Comparison of ENCODE assay signal across 24 cellular contexts in the genomic region with DNA sequence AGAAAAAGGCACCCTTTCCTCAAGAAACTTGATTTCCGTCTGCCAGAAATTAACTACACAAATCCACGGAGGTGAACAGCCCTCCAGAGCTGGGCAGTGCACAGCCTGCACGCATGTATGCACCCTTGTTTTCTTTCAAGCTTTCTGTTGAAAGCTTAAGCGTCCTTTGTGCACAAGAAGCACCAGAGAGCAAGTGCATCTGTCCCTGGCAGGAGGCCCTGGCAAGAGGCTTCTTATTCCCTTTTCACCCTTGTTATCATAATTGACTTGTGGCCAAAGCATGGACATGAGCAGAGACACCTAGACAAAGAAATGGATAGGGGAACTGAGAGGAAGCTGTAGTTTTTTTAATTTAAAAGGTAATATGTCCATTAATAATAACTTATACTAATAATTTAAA. TPM values are rescaled to one million over a fixed set of nuclear protein-coding genes. Genes with fewer than 3 reads are reported as not detected.
A peak's percentile ranks its signal among the peaks of the same experiment; 100 is the strongest.
DNase-seq lines count a peak whose midpoint lies in the region; ATAC-seq, FAIRE-seq and TF ChIP-seq lines count a peak whose summit lies in the region.
"Had no signal": no experiment of that assay in that cellular context is flagged by ENCODE, and none has a peak within 500 bp of the region (broad histone marks: within the 10 kb centered on the region; RNA-seq: fewer than 3 reads in every experiment).

No MANE protein-coding gene starts in this region.

- 4% methylated on average over 4 of the region's 4 CpGs for WGBS in HepG2 (ENCODE audit: low lambda C conversion rate)

- no peaks in the 10 kb centered on the region for H3K79me2 ChIP-seq in HepG2 (ENCODE audit: insufficient read depth, low read length)

- H3K9ac ChIP-seq in HepG2 (ENCODE audit: insufficient read depth, low read depth, low read length) = no peak overlapping the region
- H3K9ac ChIP-seq: BLaER1 had no signal

- no peak for FAIRE-seq in HepG2 (lab: Jason Lieb, UNC)
- FAIRE-seq: colon had no signal

- no peak overlapping the region for H2AFZ ChIP-seq in HepG2 (ENCODE audit: low read length)

- no peak overlapping the region for H3K27ac ChIP-seq in HepG2 (ENCODE audit: extremely low read length, insufficient read depth, low read length)
- H3K27ac ChIP-seq: BLaER1, esophagus squamous epithelium, gastroesophageal sphincter, suprapubic skin, vagina had no signal

- BruUV-seq in HepG2 (replicated peaks; lab: Mats Ljungman, UMichigan) = no TSS peak

- POLR2A ChIA-PET in HepG2 (lab: Yijun Ruan, JAX) = no interaction called here

- intact Hi-C loops in HepG2 (cut with micrococcal nuclease; ENCODE audit: unreplicated experiment) = no loop called here

- ATAC-seq in HepG2 (no peak), GM19463 (IDR thresholded peaks at IDR 0.05; ENCODE audit: unreplicated experiment) (no peak)
- ATAC-seq: gastroesophageal sphincter; natural killer cell treated with Interleukin-12 subunit alpha and Interleukin-12 subunit beta and Interleukin-15 and Interleukin-18, amount 100 ng/mL, for 72 hours; Panc1 had no signal

- no peaks in the 10 kb centered on the region for H4K20me1 ChIP-seq in HepG2 (ENCODE audit: insufficient read depth, low read length)
- H4K20me1 ChIP-seq: BLaER1 had no signal

- no peak for TF ChIP-seq EP300 in HepG2 (IDR thresholded peaks at IDR 0.05; ENCODE audit: low read depth in 2 of 2, low read length in 2 of 2)
- TF ChIP-seq EP300 in HepG2 (CRISPR knock-in tag; IDR thresholded peaks at IDR 0.05; ENCODE audit: borderline replicate concordance) = no peak

- peaks cover 4% of the 10 kb centered on the region for H3K36me3 Mint-ChIP-seq in endothelial cell (ENCODE audit: low read depth, unreplicated experiment)
- H3K36me3 Mint-ChIP-seq: natural killer cell treated with Interleukin-12 subunit alpha and Interleukin-12 subunit beta and Interleukin-15 and Interleukin-18, amount 100 ng/mL, for 72 hours had no signal

- H3K9me3 Mint-ChIP-seq in endothelial cell (ENCODE audit: unreplicated experiment) = no peaks in the 10 kb centered on the region
- H3K9me3 Mint-ChIP-seq: activated CD4-positive, alpha-beta T cell treated with anti-CD3 and anti-CD28 coated beads, Interleukin-2, amount 10 ng/mL, durations not matched to agents 24 days and 14 days; natural killer cell treated with Interleukin-12 subunit alpha and Interleukin-12 subunit beta and Interleukin-15 and Interleukin-18, amount 100 ng/mL, for 72 hours; T-helper 1 cell treated with Interleukin-12 subunit alpha and Interleukin-12 subunit beta and Interleukin-4 antibody, amounts not matched to agents 30 μg/mL and 1 μg/mL, for 36 hours had no signal

- H3K4me3 Mint-ChIP-seq in endothelial cell (ENCODE audit: unreplicated experiment) = no peak overlapping the region
- H3K4me3 Mint-ChIP-seq: activated CD4-positive, alpha-beta T cell treated with anti-CD3 and anti-CD28 coated beads, Interleukin-2, amount 10 ng/mL, durations not matched to agents 24 days and 14 days; activated naive CD8-positive, alpha-beta T cell; H9; mesothelial cell of epicardium; natural killer cell treated with Interleukin-12 subunit alpha and Interleukin-12 subunit beta and Interleukin-15 and Interleukin-18, amount 100 ng/mL, for 72 hours; T-helper 1 cell treated with Interleukin-12 subunit alpha and Interleukin-12 subunit beta and Interleukin-4 antibody, amounts not matched to agents 30 μg/mL and 1 μg/mL, for 36 hours had no signal

- H3K4me3 ChIP-seq in HepG2 (replicated peaks in 1 of 3; ENCODE audit: insufficient read depth in 1 of 3, low read depth in 2 of 3, low read length in 3 of 3) = no peak overlapping the region
- H3K4me3 ChIP-seq: BLaER1, esophagus squamous epithelium, gastroesophageal sphincter, suprapubic skin, vagina had no signal

- no peak for TF ChIP-seq POLR2A in HepG2 (IDR thresholded peaks at IDR 0.05; ENCODE audit: insufficient read depth in 1 of 2, low read depth in 2 of 2, low read length in 2 of 2)

- no peaks in the 10 kb centered on the region; a peak in 1 of 5 replicates for H3K27me3 ChIP-seq in HepG2 (ENCODE audit: control insufficient read depth in 1 of 2, insufficient read depth in 2 of 2, low read length in 2 of 2)
- H3K27me3 ChIP-seq: BLaER1, esophagus squamous epithelium, gastroesophageal sphincter, suprapubic skin, vagina had no signal

- H3K4me1 Mint-ChIP-seq in endothelial cell (ENCODE audit: unreplicated experiment) = no peaks in the 10 kb centered on the region
- H3K4me1 Mint-ChIP-seq: activated CD4-positive, alpha-beta T cell treated with anti-CD3 and anti-CD28 coated beads, Interleukin-2, amount 10 ng/mL, durations not matched to agents 24 days and 14 days; mesothelial cell of epicardium had no signal

- no peaks in the 10 kb centered on the region for H3K36me3 ChIP-seq in HepG2 (replicated peaks in 1 of 2; ENCODE audit: control insufficient read depth in 1 of 2, insufficient read depth in 2 of 2, low read length in 2 of 2)
- H3K36me3 ChIP-seq: BLaER1, esophagus squamous epithelium, gastroesophageal sphincter, suprapubic skin, vagina had no signal

- H3K27ac Mint-ChIP-seq in endothelial cell (ENCODE audit: unreplicated experiment) = no peak overlapping the region
- H3K27ac Mint-ChIP-seq: activated CD4-positive, alpha-beta T cell treated with anti-CD3 and anti-CD28 coated beads, Interleukin-2, amount 10 ng/mL, durations not matched to agents 24 days and 14 days; activated naive CD8-positive, alpha-beta T cell; H9; mesothelial cell of epicardium; natural killer cell treated with Interleukin-12 subunit alpha and Interleukin-12 subunit beta and Interleukin-15 and Interleukin-18, amount 100 ng/mL, for 72 hours; T-helper 1 cell treated with Interleukin-12 subunit alpha and Interleukin-12 subunit beta and Interleukin-4 antibody, amounts not matched to agents 30 μg/mL and 1 μg/mL, for 36 hours had no signal

- H3K4me2 ChIP-seq in HepG2 (ENCODE audit: low read depth, low read length) = no peak overlapping the region
- H3K4me2 ChIP-seq: BLaER1 had no signal

- no peak for TF ChIP-seq RAD21 in HepG2 (CRISPR knock-in tag; IDR thresholded peaks at IDR 0.05)

- no peaks in the 10 kb centered on the region for H3K9me3 ChIP-seq in HepG2 (ENCODE audit: low read length)
- H3K9me3 ChIP-seq: BLaER1, esophagus squamous epithelium, gastroesophageal sphincter, suprapubic skin, vagina had no signal

- no peaks in the 10 kb centered on the region for H3K4me1 ChIP-seq in HepG2 (ENCODE audit: insufficient read depth, low read length)
- H3K4me1 ChIP-seq: BLaER1, esophagus squamous epithelium, gastroesophageal sphincter, suprapubic skin, vagina had no signal

- H3K27me3 Mint-ChIP-seq in endothelial cell (ENCODE audit: unreplicated experiment) = peaks cover 2% of the 10 kb centered on the region
- H3K27me3 Mint-ChIP-seq: activated naive CD8-positive, alpha-beta T cell had no signal

- CTCF ChIA-PET in HepG2 (lab: Yijun Ruan, JAX; ENCODE audit: low intra/inter-chr PET ratio, low total read pairs) = no interaction called here

- no peak for TF ChIP-seq CTCF in HepG2 (CRISPR knock-in tag; IDR thresholded peaks at IDR 0.05)
- TF ChIP-seq CTCF in endothelial cell (IDR thresholded peaks at IDR 0.05; ENCODE audit: unreplicated experiment) = no peak

- DNase-seq in Ammon's horn (ENCODE audit: low spot score) = peak; percentile 66
- peak; percentile 69 for DNase-seq in NCI-H1092 treated with DMSO at 0.1 percent for 48 hours (lab: John Stamatoyannopoulos, UW)
- peak; percentile 67 to 75 for DNase-seq in cerebellar nuclear complex (lab: John Stamatoyannopoulos, UW)
- peak; percentile 42 for DNase-seq in medulla oblongata (ENCODE audit: extremely low spot score)
- DNase-seq in HepG2 (ENCODE audit: low spot score) = no peak
- DNase-seq in foreskin melanocyte = no peak
- DNase-seq in endothelial cell (ENCODE audit: low spot score) = no peak
- DNase-seq: activated CD4-positive, alpha-beta T cell treated with anti-CD3 and anti-CD28 coated beads, Interleukin-2, amount 10 ng/mL, durations not matched to agents 24 days and 14 days; COR-L47; esophagus squamous epithelium; H9; IMR-90; NCI-H1417 treated with DMSO at 0.1 percent for 48 hours had no signal

- in situ Hi-C loops in HepG2 (cut with HindIII; ENCODE audit: extremely low pct_ligation_motif_present, low pct_unique_long_range_greater_than_20kb) = no loop called here

TF ChIP-seq in HepG2, 621 proteins besides CTCF, POLR2A, EP300 and RAD21:
- no peak for TF ChIP-seq ZNF260 (CRISPR knock-in tag; IDR thresholded peaks at IDR 0.05; ENCODE audit: borderline replicate concordance, low read depth)

RNA-seq across cellular contexts. Expression of a gene that starts 47.4 kb away (rescaled TPM):
- total RNA-seq in HepG2 (2016; rRNA removed; fragmentation: Illumina TruSeq; extraction: Trizol) (5.6 and 5.7 TPM in 2 replicates), endothelial cell (ENCODE audit: unreplicated experiment) (6.2 TPM)
- total RNA-seq in HepG2 (2016; cell fraction: cytosol; rRNA removed; fragmentation: Illumina TruSeq; extraction: Trizol; ENCODE audit: low read depth) = 4.4 and 5.9 TPM in 2 replicates
- total RNA-seq in HepG2 (2016; cell fraction: insoluble cytoplasmic fraction; rRNA removed; fragmentation: Illumina TruSeq; extraction: Trizol) = 4.2 and 5.4 TPM in 2 replicates
- total RNA-seq in HepG2 (2016; cell fraction: membrane; rRNA removed; fragmentation: Illumina TruSeq; extraction: Trizol) = 7.7 and 8.1 TPM in 2 replicates
- 2.8 and 4.2 TPM in 2 replicates for total RNA-seq in HepG2 (2016; cell fraction: nucleus; rRNA removed; fragmentation: Illumina TruSeq; extraction: Trizol)
- 0.93 and 2.0 TPM in 2 replicates for polyA plus RNA-seq in HepG2 (2011; rRNA removed)
- 0.89 and 1.00 TPM in 2 replicates for polyA plus RNA-seq in HepG2 (2011; cell fraction: cytosol; rRNA removed)
- 0.66 and 0.69 TPM in 2 replicates for polyA plus RNA-seq in HepG2 (2011; cell fraction: nucleus; rRNA removed)
- polyA plus RNA-seq in HepG2 (2012) = 2.9 and 4.6 TPM in 2 replicates
- polyA plus RNA-seq in HepG2 (2016; cell fraction: cytosol; fragmentation: Illumina TruSeq; extraction: Trizol; ENCODE audit: low read depth) = 4.8 and 6.0 TPM in 2 replicates
- 6.0 and 6.3 TPM in 2 replicates for polyA plus RNA-seq in HepG2 (2016; cell fraction: insoluble cytoplasmic fraction; fragmentation: Illumina TruSeq; extraction: Trizol; ENCODE audit: low read depth)
- polyA plus RNA-seq in HepG2 (2016; cell fraction: membrane; fragmentation: Illumina TruSeq; extraction: Trizol; ENCODE audit: low read depth) = 5.6 and 6.7 TPM in 2 replicates
- polyA plus RNA-seq in HepG2 (2016; cell fraction: nucleus; fragmentation: Illumina TruSeq; extraction: Trizol; ENCODE audit: insufficient read depth, low read depth) = 3.8 and 3.9 TPM in 2 replicates
- 2.8 and 3.2 TPM in 2 replicates for polyA minus RNA-seq in HepG2 (2011; rRNA and poly(A)+ RNA removed; ENCODE audit: low replicate concordance)
- polyA minus RNA-seq in HepG2 (2011; cell fraction: cytosol; rRNA and poly(A)+ RNA removed) = 1.4 and 1.7 TPM in 2 replicates
- 5.8 and 8.6 TPM in 2 replicates for polyA minus RNA-seq in HepG2 (2011; cell fraction: nucleus; rRNA and poly(A)+ RNA removed)

Comparison
In these comparisons a context has a peak if more than half of its experiments do, and no peak if none do; other contexts are left out.
1. DNase-seq: peak in Ammon's horn (single experiment), NCI-H1092 treated with DMSO at 0.1 percent for 48 hours (single experiment), cerebellar nuclear complex (2 of 2) and medulla oblongata (single experiment); none in HepG2 (single experiment), foreskin melanocyte (single experiment) and endothelial cell (single experiment).